ENCODE assay signal across 9 cellular contexts in the genomic region with DNA sequence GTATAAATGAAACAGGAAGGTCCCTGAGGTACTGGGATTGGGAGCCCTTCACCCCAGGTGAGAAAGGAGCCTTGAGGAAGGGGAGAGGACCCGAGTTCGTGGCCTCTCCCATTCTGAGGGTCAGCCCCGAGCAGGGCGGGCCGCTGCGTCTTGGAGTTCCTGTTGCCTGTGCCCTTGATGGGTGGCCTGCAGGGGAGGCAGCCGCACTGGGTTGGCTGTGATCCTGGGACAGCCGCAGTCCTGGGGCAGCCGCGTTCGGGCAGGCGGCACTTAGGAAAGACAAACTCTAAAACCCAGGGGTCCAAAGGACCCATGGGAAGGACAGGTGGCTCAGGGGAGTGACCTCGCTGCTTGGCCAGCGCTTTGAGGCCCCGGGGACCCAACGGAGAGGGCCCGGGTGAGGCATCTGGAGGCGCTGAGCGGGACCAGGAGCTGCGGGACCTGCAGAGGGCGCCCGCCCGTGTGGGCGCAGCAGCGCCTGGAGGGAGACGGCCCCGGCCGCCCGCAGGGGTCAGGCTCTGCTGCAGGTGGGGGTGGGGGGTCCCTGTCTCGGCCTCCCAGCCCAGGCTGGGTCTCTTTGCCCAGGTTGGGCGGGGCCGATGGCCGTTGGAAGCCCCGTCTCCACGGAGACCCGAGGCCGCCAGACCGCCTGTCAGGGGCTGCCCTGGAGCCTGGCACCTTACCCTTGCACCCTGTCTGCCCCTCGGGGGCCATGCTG.
DNase-seq lines count a peak whose midpoint lies in the region; ATAC-seq and TF ChIP-seq lines count a peak whose summit lies in the region.
"Had no signal": no experiment of that assay in that cellular context is flagged by ENCODE, and none has a peak within 500 bp of the region (broad histone marks: within the 10 kb centered on the region; RNA-seq: fewer than 3 reads in every experiment).

No MANE protein-coding gene starts in this region.

- H3K4me1 ChIP-seq in effector memory CD4-positive, alpha-beta T cell (ENCODE audit: control insufficient read depth, insufficient read depth, low read length, poor library complexity, severe bottlenecking), result peaks cover 9% of the 10 kb centered on the region

- no peak overlapping the region for H3K27ac Mint-ChIP-seq in activated CD4-positive, alpha-beta T cell treated with anti-CD3 and anti-CD28 coated beads, Interleukin-2, amount 10 ng/mL, durations not matched to agents 24 days and 14 days
- no peak overlapping the region for H3K27ac Mint-ChIP-seq in naive B cell

- no peak overlapping the region for H3K27ac ChIP-seq in effector memory CD4-positive, alpha-beta T cell (ENCODE audit: insufficient read depth, low read length, poor library complexity, severe bottlenecking)
- H3K27ac ChIP-seq: C4-2B had no signal

- peak; percentile 66 for TF ChIP-seq CTCF in epithelial cell of proximal tubule (conservative IDR thresholded peaks at IDR 0.05; ENCODE audit: low read depth, low read length)

- intact Hi-C loops in activated CD4-positive, alpha-beta T cell treated with anti-CD3 and anti-CD28 coated beads, Interleukin-2, amount 10 ng/mL, durations not matched to agents 24 days and 14 days (cut with micrococcal nuclease), result no loop called here

- H3K4me3 ChIP-seq in epithelial cell of proximal tubule (ENCODE audit: low read depth, low read length), result peak overlapping the region; percentile 26
- no peak overlapping the region for H3K4me3 ChIP-seq in effector memory CD4-positive, alpha-beta T cell (ENCODE audit: insufficient read depth, low read depth, low read length, poor library complexity, severe bottlenecking)

- H3K36me3 Mint-ChIP-seq in activated CD4-positive, alpha-beta T cell treated with anti-CD3 and anti-CD28 coated beads, Interleukin-2, amount 10 ng/mL, durations not matched to agents 24 days and 14 days (ENCODE audit: low read depth), result no peaks in the 10 kb centered on the region
- H3K36me3 Mint-ChIP-seq in naive B cell, result no peaks in the 10 kb centered on the region

- H3K4me1 Mint-ChIP-seq in activated CD4-positive, alpha-beta T cell treated with anti-CD3 and anti-CD28 coated beads, Interleukin-2, amount 10 ng/mL, durations not matched to agents 24 days and 14 days, result peaks cover 6% of the 10 kb centered on the region
- H3K4me1 Mint-ChIP-seq in naive B cell, result peaks cover 6 to 18% (median 8%) of the 10 kb centered on the region in 3 donors

- no peaks in the 10 kb centered on the region for H3K27me3 ChIP-seq in effector memory CD4-positive, alpha-beta T cell (replicated peaks; ENCODE audit: control insufficient read depth, insufficient read depth, low read length, poor library complexity, severe bottlenecking)

- no peaks in the 10 kb centered on the region for H3K9me3 Mint-ChIP-seq in activated CD4-positive, alpha-beta T cell treated with anti-CD3 and anti-CD28 coated beads, Interleukin-2, amount 10 ng/mL, durations not matched to agents 24 days and 14 days
- H3K9me3 Mint-ChIP-seq in naive B cell, result peaks cover 0 to 3% (median 0%) of the 10 kb centered on the region in 7 donors

- no peaks in the 10 kb centered on the region for H3K9me3 ChIP-seq in effector memory CD4-positive, alpha-beta T cell (ENCODE audit: control insufficient read depth, low read length)

- no peak overlapping the region for H3K4me3 Mint-ChIP-seq in activated CD4-positive, alpha-beta T cell treated with anti-CD3 and anti-CD28 coated beads, Interleukin-2, amount 10 ng/mL, durations not matched to agents 24 days and 14 days
- peak overlapping the region in 7 of 8 donors; percentile 40 to 85 (median 71) for H3K4me3 Mint-ChIP-seq in naive B cell

- peak; percentile 1 for DNase-seq in NCI-H345 (lab: John Stamatoyannopoulos, UW)
- DNase-seq in NCI-H345 treated with DMSO at 0.1 percent for 48 hours (lab: John Stamatoyannopoulos, UW; ENCODE audit: unreplicated experiment), result no peak
- DNase-seq in activated CD4-positive, alpha-beta T cell treated with anti-CD3 and anti-CD28 coated beads, Interleukin-2, amount 10 ng/mL, durations not matched to agents 24 days and 14 days, result peak; percentile 74
- no peak for DNase-seq in epithelial cell of proximal tubule (ENCODE audit: low read depth)
- DNase-seq in naive B cell, result no peak
- DNase-seq in effector memory CD4-positive, alpha-beta T cell, result no peak

- H3K36me3 ChIP-seq in effector memory CD4-positive, alpha-beta T cell (ENCODE audit: control insufficient read depth, insufficient read depth, low read length), result no peaks in the 10 kb centered on the region

- H3K27me3 Mint-ChIP-seq in activated CD4-positive, alpha-beta T cell treated with anti-CD3 and anti-CD28 coated beads, Interleukin-2, amount 10 ng/mL, durations not matched to agents 24 days and 14 days, result peaks cover 25% of the 10 kb centered on the region
- H3K27me3 Mint-ChIP-seq in naive B cell, result peaks cover 0 to 45% (median 40%) of the 10 kb centered on the region in 3 donors

- peak; percentile 87 to 88 for ATAC-seq in naive B cell (ENCODE audit: low read depth in 2 of 2)
- no peak for ATAC-seq in GM21447 (IDR thresholded peaks at IDR 0.05; ENCODE audit: unreplicated experiment)
- ATAC-seq in HG02623 (IDR thresholded peaks at IDR 0.05; ENCODE audit: unreplicated experiment), result no peak

Comparison
In these comparisons a context has a peak if more than half of its experiments do, and no peak if none do; other contexts are left out.
1. DNase-seq: peak in NCI-H345 (single experiment) and activated CD4-positive, alpha-beta T cell treated with anti-CD3 and anti-CD28 coated beads, Interleukin-2, amount 10 ng/mL, durations not matched to agents 24 days and 14 days (single experiment); none in NCI-H345 treated with DMSO at 0.1 percent for 48 hours (single experiment), epithelial cell of proximal tubule (single experiment), naive B cell (single experiment) and effector memory CD4-positive, alpha-beta T cell (0 of 3).
2. ATAC-seq: peak in naive B cell (2 of 2); none in GM21447 (single experiment) and HG02623 (single experiment).